9 cellular contexts compared by ENCODE assay signal in the genomic region with DNA sequence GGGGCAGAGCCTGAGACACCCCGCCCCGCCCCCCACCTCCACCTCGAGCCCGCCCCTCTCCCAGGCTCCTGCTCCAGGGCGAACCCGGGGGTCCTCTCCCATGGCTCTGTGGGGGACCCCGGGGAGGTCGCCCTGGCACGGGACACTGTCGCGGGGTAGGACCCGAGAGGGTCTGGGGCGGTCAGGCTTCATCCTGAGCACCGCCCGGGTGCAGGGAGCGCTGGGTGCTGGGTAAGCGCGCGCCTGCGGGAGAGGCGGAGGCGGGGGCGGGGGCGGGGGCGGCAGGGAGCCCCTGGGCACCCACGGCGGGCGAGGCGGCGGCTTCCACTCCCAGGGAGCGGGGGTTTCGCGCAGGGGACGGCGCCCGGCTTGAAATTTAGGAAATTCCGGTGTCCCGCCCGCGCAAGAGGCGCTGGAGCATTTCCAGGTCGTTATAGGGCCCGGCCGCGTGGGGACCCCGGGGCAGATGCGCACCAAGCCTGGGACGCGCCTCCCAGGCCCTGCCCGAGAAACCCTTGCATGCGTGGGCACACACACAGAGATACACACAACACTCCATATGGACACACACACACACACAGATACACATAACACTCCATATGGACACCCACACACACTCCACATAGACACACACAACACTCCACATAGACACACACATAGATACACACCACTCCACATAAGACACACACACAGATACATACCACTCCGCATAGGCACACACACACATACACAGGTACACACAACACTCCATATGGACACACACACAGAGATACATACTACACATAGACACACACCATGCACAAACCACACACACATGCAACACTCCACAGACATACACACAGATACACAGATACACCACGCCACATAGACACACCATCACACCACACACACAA. TPM values are rescaled to one million over a fixed set of nuclear protein-coding genes. Genes with fewer than 3 reads are reported as not detected.
DNase-seq lines count a peak whose midpoint lies in the region; ATAC-seq and FAIRE-seq lines count a peak whose summit lies in the region.
"Had no signal": no experiment of that assay in that cellular context is flagged by ENCODE, and none has a peak within 500 bp of the region (broad histone marks: within the 10 kb centered on the region; RNA-seq: fewer than 3 reads in every experiment).

No MANE protein-coding gene starts in this region.

- no peak overlapping the region for H3K9ac ChIP-seq in duodenal mucosa (ENCODE audit: low read depth in 1 of 2, low read length in 2 of 2)

- no peaks in the 10 kb centered on the region for H3K4me1 ChIP-seq in duodenal mucosa (ENCODE audit: control insufficient read depth in 1 of 2, insufficient read depth in 2 of 2, low read length in 2 of 2)

- ATAC-seq in GM21390 (IDR thresholded peaks at IDR 0.05; ENCODE audit: unreplicated experiment) = no peak

- no peaks in the 10 kb centered on the region for H3K36me3 ChIP-seq in duodenal mucosa (ENCODE audit: control insufficient read depth in 1 of 2, insufficient read depth in 2 of 2, low read length in 2 of 2)

- DNase-seq in DMS 273 (lab: John Stamatoyannopoulos, UW; ENCODE audit: unreplicated experiment) (peak; percentile 68), DMS 273 treated with DMSO at 0.1 percent for 48 hours (lab: John Stamatoyannopoulos, UW) (no peak), T-helper 2 cell (peak; percentile 25 to 59 (median 40)), posterior vena cava (ENCODE audit: low spot score) (peak; percentile 56), frontal cortex (ENCODE audit: low spot score in 2 of 2) (no peak), NCI-H1694 treated with DMSO at 0.1 percent for 48 hours (lab: John Stamatoyannopoulos, UW) (no peak)

- peaks cover 11% of the 10 kb centered on the region in 2 donors for H3K9me3 ChIP-seq in duodenal mucosa (ENCODE audit: control insufficient read depth in 1 of 2, low read length in 2 of 2)

- intact Hi-C loops in posterior vena cava (cut with DNase I) = no loop called here

- peak overlapping the region; percentile 13 to 21 for H3K4me3 ChIP-seq in duodenal mucosa (ENCODE audit: low read depth in 1 of 2, low read length in 2 of 2)

- no peak for FAIRE-seq in frontal cortex (lab: Jason Lieb, UNC)

- no peak overlapping the region for H3K27ac ChIP-seq in duodenal mucosa (ENCODE audit: low read depth, low read length)
- H3K27ac ChIP-seq: 22Rv1 had no signal

- peaks cover 7 to 12% of the 10 kb centered on the region in 2 donors for H3K27me3 ChIP-seq in duodenal mucosa (ENCODE audit: control insufficient read depth in 1 of 2, insufficient read depth in 2 of 2, low read length in 2 of 2)

RNA-seq across cellular contexts. Expression of a gene that starts 48.7 kb away (rescaled TPM):
- total RNA-seq in posterior vena cava (1 to 10 TPM; 4.5 to 6.5 TPM), frontal cortex (9.0 TPM)

RNA-seq across cellular contexts. Expression of a gene that starts 52.6 kb away (rescaled TPM):
- total RNA-seq in posterior vena cava = 1 to 10 TPM; 2.6 to 7.4 TPM
- 7.3 TPM for total RNA-seq in frontal cortex

Comparison
In these comparisons a context has a peak if more than half of its experiments do, and no peak if none do; other contexts are left out.
1. DNase-seq: peak in DMS 273 (single experiment), T-helper 2 cell (5 of 5) and posterior vena cava (single experiment); none in DMS 273 treated with DMSO at 0.1 percent for 48 hours (single experiment), frontal cortex (0 of 2) and NCI-H1694 treated with DMSO at 0.1 percent for 48 hours (single experiment).